In genomic region chr12:83575326-83575725, GRCh38 we compare ENCODE assay signal across 15 cellular contexts.
A peak's percentile ranks its signal among the peaks of the same experiment; 100 is the strongest.
DNase-seq lines count a peak whose midpoint lies in the region; ATAC-seq and TF ChIP-seq lines count a peak whose summit lies in the region.
"Had no signal": no experiment of that assay in that cellular context is flagged by ENCODE, and none has a peak within 500 bp of the region (broad histone marks: within the 10 kb centered on the region; RNA-seq: fewer than 3 reads in every experiment).

No MANE protein-coding gene starts in this region.

- H3K36me3 Mint-ChIP-seq in CD14-positive monocyte, result no peaks in the 10 kb centered on the region
- H3K36me3 Mint-ChIP-seq: CD4-positive, CD25-positive, alpha-beta regulatory T cell; CD8-positive, alpha-beta memory T cell had no signal

- DNase-seq in DMS53 (lab: John Stamatoyannopoulos, UW), result peak; percentile 30
- no peak for DNase-seq in HCT116 (ENCODE audit: low read depth, low spot score)
- DNase-seq in SW480 (ENCODE audit: low spot score), result peak; percentile 39
- peak; percentile 0 for DNase-seq in fibroblast of mammary gland (ENCODE audit: low read depth)
- DNase-seq in CD14-positive monocyte (ENCODE audit: low spot score), result no peak
- DNase-seq in upper lobe of right lung, result no peak
- DNase-seq: CD4-positive, CD25-positive, alpha-beta regulatory T cell; CD8-positive, alpha-beta memory T cell; COR-L47; DMS79 treated with DMSO at 0.1 percent for 48 hours; GF-D8; H9 had no signal

- H3K9me3 ChIP-seq in HCT116 (ENCODE audit: control insufficient read depth in 1 of 2, insufficient read depth in 1 of 2, low read depth in 1 of 2, low read length in 2 of 2) (no peaks in the 10 kb centered on the region), upper lobe of right lung (no peaks in the 10 kb centered on the region)

- no peak overlapping the region for H3K4me3 Mint-ChIP-seq in CD14-positive monocyte
- H3K4me3 Mint-ChIP-seq: B cell; CD4-positive, CD25-positive, alpha-beta regulatory T cell; CD8-positive, alpha-beta memory T cell; H9 had no signal

- RAD21 ChIA-PET in HCT116 (lab: Charles Lee; ENCODE audit: low non-redundant PET in 1 of 2, low total read pairs in 2 of 2, uncharacterized antibody in 2 of 2, unreplicated experiment in 2 of 2), result no interaction called here

- no TSS peak for BruUV-seq in HCT116 (replicated peaks; lab: Mats Ljungman, UMichigan)

- no peak overlapping the region for H3K9ac ChIP-seq in HCT116 (ENCODE audit: low read length)
- H3K9ac ChIP-seq: BLaER1 treated with 17β-estradiol and CSF1 and Interleukin-3, amounts not matched to agents 10 nM and 100 nM had no signal

- H3K27me3 ChIP-seq in HCT116 (ENCODE audit: insufficient read depth, low read length), result no peaks in the 10 kb centered on the region
- no peaks in the 10 kb centered on the region for H3K27me3 ChIP-seq in upper lobe of right lung
- H3K27me3 ChIP-seq: BLaER1 treated with 17β-estradiol and CSF1 and Interleukin-3, amounts not matched to agents 10 nM and 100 nM had no signal

- H3K9me2 ChIP-seq in HCT116 (ENCODE audit: insufficient read depth), result no peaks in the 10 kb centered on the region

- no peak overlapping the region for H3K27ac Mint-ChIP-seq in CD14-positive monocyte
- H3K27ac Mint-ChIP-seq: B cell; CD4-positive, CD25-positive, alpha-beta regulatory T cell; CD8-positive, alpha-beta memory T cell; H9 had no signal

- H3K27ac ChIP-seq in HCT116 (ENCODE audit: low read depth, low read length) (no peak overlapping the region), upper lobe of right lung (no peak overlapping the region)
- H3K27ac ChIP-seq: BLaER1 treated with 17β-estradiol and CSF1 and Interleukin-3, amounts not matched to agents 10 nM and 100 nM had no signal

- POLR2A ChIA-PET in HCT116 (lab: Charles Lee), result no interaction called here

- no peaks in the 10 kb centered on the region for H3K79me2 ChIP-seq in HCT116 (ENCODE audit: insufficient read depth, low read length)

- no peak for TF ChIP-seq POLR2A in HCT116 (IDR thresholded peaks at IDR 0.05; ENCODE audit: borderline replicate concordance, extremely low read depth, insufficient read depth, insufficient read length)

- H3K4me1 Mint-ChIP-seq in CD14-positive monocyte, result no peaks in the 10 kb centered on the region
- H3K4me1 Mint-ChIP-seq: B cell; CD4-positive, CD25-positive, alpha-beta regulatory T cell; CD8-positive, alpha-beta memory T cell; H9 had no signal

- H4K20me1 ChIP-seq in HCT116 (ENCODE audit: insufficient read depth), result no peaks in the 10 kb centered on the region
- H4K20me1 ChIP-seq: BLaER1 treated with 17β-estradiol and CSF1 and Interleukin-3, amounts not matched to agents 10 nM and 100 nM had no signal

- H3K4me2 ChIP-seq in HCT116 (ENCODE audit: low read length), result no peak overlapping the region
- H3K4me2 ChIP-seq: BLaER1 treated with 17β-estradiol and CSF1 and Interleukin-3, amounts not matched to agents 10 nM and 100 nM had no signal

- H2AFZ ChIP-seq in HCT116 (ENCODE audit: low read depth, low read length, poor library complexity, severe bottlenecking), result no peak overlapping the region

- peaks cover 9 to 22% of the 10 kb centered on the region in 2 experiments; a peak in 3 of 4 replicates for H3K4me1 ChIP-seq in HCT116 (ENCODE audit: control insufficient read depth in 1 of 2, insufficient read depth in 2 of 2, low read length in 2 of 2)
- no peaks in the 10 kb centered on the region for H3K4me1 ChIP-seq in upper lobe of right lung

- TF ChIP-seq CTCF in HCT116 (IDR thresholded peaks at IDR 0.05 in 2 of 3, conservative IDR thresholded peaks at IDR 0.05 in 1 of 3; ENCODE audit: borderline replicate concordance in 1 of 3, insufficient read depth in 1 of 3, low read depth in 2 of 3, low read length in 2 of 3) (no peak), fibroblast of mammary gland (conservative IDR thresholded peaks at IDR 0.05; ENCODE audit: control insufficient read depth, insufficient read depth, low read depth, low read length) (no peak), CD14-positive monocyte (IDR thresholded peaks at IDR 0.05) (no peak), upper lobe of right lung (IDR thresholded peaks at IDR 0.05) (no peak)

- no peaks in the 10 kb centered on the region for H3K27me3 Mint-ChIP-seq in CD14-positive monocyte (ENCODE audit: low read depth in 3 of 3)
- H3K27me3 Mint-ChIP-seq: B cell; CD4-positive, CD25-positive, alpha-beta regulatory T cell; CD8-positive, alpha-beta memory T cell had no signal

- ATAC-seq in HCT116 (peak; percentile 48), upper lobe of right lung (no peak), GM21717 (IDR thresholded peaks at IDR 0.05; ENCODE audit: unreplicated experiment) (no peak)

- H3K36me3 ChIP-seq in HCT116 (ENCODE audit: control insufficient read depth in 1 of 2, insufficient read depth in 2 of 2, low read length in 2 of 2) (no peaks in the 10 kb centered on the region), upper lobe of right lung (no peaks in the 10 kb centered on the region)
- H3K36me3 ChIP-seq: BLaER1 treated with 17β-estradiol and CSF1 and Interleukin-3, amounts not matched to agents 10 nM and 100 nM had no signal

- peaks cover 0 to 4% (median 0%) of the 10 kb centered on the region in 7 donors for H3K9me3 Mint-ChIP-seq in CD14-positive monocyte

- no peak overlapping the region for H3K4me3 ChIP-seq in HCT116 (replicated peaks in 1 of 2; ENCODE audit: low read depth in 1 of 2, low read length in 2 of 2)
- no peak overlapping the region for H3K4me3 ChIP-seq in fibroblast of mammary gland (ENCODE audit: control insufficient read depth, low read depth, low read length)
- no peak overlapping the region for H3K4me3 ChIP-seq in upper lobe of right lung
- H3K4me3 ChIP-seq: BLaER1 treated with 17β-estradiol and CSF1 and Interleukin-3, amounts not matched to agents 10 nM and 100 nM had no signal

- intact Hi-C loops in HCT116 (cut with micrococcal nuclease) (no loop called here), CD14-positive monocyte (cut with micrococcal nuclease) (no loop called here), upper lobe of right lung (cut with DNase I) (no loop called here)

- CTCF ChIA-PET in HCT116 (lab: Charles Lee), result no interaction called here

- no peak for TF ChIP-seq RAD21 in HCT116 (IDR thresholded peaks at IDR 0.05; ENCODE audit: low read depth)

TF ChIP-seq in HCT116, 20 proteins besides CTCF, POLR2A, EP300 and RAD21:
- TF ChIP-seq CBX3 (IDR thresholded peaks at IDR 0.05; ENCODE audit: low read depth) (0 out of 2 replicates have a peak, but pooled peaks have one; percentile 16), TCF7L2 (IDR thresholded peaks at IDR 0.05; ENCODE audit: borderline replicate concordance, extremely low read depth, insufficient read depth, insufficient read length) (peak; percentile 63), EGR1 (IDR thresholded peaks at IDR 0.05; ENCODE audit: low read depth) (no peak), ZFX (IDR thresholded peaks at IDR 0.05) (no peak), ATF3 (IDR thresholded peaks at IDR 0.05) (no peak), SIN3A (IDR thresholded peaks at IDR 0.05; ENCODE audit: low read depth) (no peak)

Comparison
In these comparisons a context has a peak if more than half of its experiments do, and no peak if none do; other contexts are left out.
1. DNase-seq: peak in DMS53 (single experiment), SW480 (single experiment) and fibroblast of mammary gland (single experiment); none in HCT116 (single experiment), CD14-positive monocyte (single experiment) and upper lobe of right lung (single experiment).